1 cellular context compared by ENCODE assay signal in the genomic region with DNA sequence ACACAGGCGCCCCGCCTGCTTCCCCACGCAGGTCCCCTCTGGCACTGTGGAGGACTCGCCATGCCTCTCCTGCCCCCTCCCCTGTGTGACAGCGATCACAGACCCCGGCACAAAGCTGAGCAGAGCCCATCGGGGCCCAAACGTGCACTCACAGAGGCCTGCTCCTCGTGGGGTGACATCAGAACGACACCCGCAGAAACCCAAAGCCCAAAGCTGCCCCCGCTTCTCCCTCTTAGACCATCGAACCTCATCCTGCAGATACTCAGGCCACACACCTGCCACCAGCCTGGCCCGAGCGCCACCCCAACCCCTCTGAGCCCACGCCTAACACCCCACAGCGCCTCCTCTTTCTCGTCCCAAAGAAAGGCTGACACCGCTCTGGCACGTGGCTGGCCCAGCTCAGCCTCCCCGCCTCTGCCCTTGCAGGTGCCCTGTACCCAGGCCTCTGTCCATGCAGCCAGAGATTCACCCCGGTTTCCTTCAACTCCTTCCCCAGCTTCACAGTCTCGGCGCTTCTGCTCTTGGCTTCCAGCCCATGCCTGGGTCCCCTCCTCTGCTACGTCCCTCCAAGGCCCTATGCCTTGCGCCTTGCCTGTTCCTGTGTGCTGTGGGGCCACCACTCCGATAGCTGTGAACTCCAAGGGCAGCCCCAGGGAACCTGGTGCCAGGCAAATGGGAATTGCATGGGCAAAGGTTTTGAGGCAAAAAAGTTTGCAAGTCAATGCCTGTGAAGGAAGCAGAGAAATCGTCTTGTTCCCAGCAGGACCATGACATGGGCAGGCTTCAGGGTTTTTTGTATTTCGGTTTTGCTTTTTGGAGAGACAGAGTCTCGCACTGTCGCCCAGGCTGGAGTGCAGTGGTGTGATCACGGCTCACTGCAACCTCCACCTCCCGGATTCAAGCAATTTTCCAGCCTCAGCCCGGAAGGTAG.
TF ChIP-seq lines count a peak whose summit lies in the region.

No MANE protein-coding gene starts in this region.

TF ChIP-seq in SK-N-SH, 30 proteins besides CTCF, POLR2A, EP300 and RAD21 (continued from another document):
- TF ChIP-seq, protein P1, sequence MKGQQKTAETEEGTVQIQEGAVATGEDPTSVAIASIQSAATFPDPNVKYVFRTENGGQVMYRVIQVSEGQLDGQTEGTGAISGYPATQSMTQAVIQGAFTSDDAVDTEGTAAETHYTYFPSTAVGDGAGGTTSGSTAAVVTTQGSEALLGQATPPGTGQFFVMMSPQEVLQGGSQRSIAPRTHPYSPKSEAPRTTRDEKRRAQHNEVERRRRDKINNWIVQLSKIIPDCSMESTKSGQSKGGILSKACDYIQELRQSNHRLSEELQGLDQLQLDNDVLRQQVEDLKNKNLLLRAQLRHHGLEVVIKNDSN (IDR thresholded peaks at IDR 0.05; ENCODE audit: borderline replicate concordance, low read depth): no peak
- TF ChIP-seq CHD2 (IDR thresholded peaks at IDR 0.05; ENCODE audit: low read length, partially characterized antibody): no peak
- TF ChIP-seq EZH2phosphoT487 (IDR thresholded peaks at IDR 0.05; ENCODE audit: borderline replicate concordance, low read depth): no peak
TF ChIP-seq in SK-N-SH: peak in this region for 0.
